Comparison of ENCODE assay signal across 18 cellular contexts in the genomic region with DNA sequence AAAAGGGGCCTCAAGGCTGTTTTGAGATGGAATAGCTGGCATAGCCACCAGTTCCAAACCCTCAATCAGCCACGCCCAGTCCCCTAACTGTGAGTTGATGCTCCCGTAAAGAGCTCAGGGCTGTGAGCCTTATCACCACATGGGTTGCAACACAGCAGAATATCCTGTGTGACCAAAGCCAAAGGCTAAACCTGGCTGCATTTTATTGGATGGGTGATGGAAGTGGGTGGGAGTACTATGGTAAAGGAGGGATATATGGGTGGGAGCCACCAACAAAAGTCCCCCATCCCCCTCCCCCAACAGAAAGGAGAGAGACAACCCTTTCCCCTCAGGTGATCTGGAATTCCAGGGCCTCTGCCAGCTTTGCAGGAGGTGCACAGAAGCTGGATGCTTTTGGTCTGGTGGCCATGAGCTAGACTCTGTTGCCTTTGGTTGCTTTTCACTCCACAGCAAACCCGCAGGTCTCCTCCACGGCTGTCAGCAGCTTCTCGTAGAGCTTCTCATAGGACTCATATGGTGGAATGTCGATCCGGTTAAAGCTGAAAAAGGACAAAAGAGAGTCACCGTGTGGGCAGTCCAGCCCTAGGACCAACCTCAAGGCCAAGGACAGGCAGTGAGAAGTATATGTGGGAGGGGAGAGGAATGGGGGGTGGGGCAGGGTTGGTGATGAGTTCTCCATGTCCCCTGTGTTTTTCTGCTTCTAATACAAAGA.
DNase-seq lines count a peak whose midpoint lies in the region; ATAC-seq and TF ChIP-seq lines count a peak whose summit lies in the region.
"Had no signal": no experiment of that assay in that cellular context is flagged by ENCODE, and none has a peak within 500 bp of the region (broad histone marks: within the 10 kb centered on the region; RNA-seq: fewer than 3 reads in every experiment).

No MANE protein-coding gene starts in this region.

- intact Hi-C loops in Panc1 (cut with micrococcal nuclease; ENCODE audit: unreplicated experiment) = no loop called here
- intact Hi-C loops in testis (cut with DNase I; ENCODE audit: low total_unique reads) = no loop called here
- intact Hi-C loops in Calu3 (cut with micrococcal nuclease; ENCODE audit: unreplicated experiment) = no loop called here

- CTCF ChIA-PET in Panc1 (lab: Charles Lee) = no interaction called here
- CTCF ChIA-PET in Calu3 (lab: Charles Lee) = no interaction called here

- TF ChIP-seq CTCF in Panc1 (IDR thresholded peaks at IDR 0.05) (no peak), chondrocyte (IDR thresholded peaks at IDR 0.05) (no peak), testis (IDR thresholded peaks at IDR 0.05) (no peak), Calu3 (IDR thresholded peaks at IDR 0.05; ENCODE audit: unreplicated experiment) (no peak)

- POLR2A ChIA-PET in Panc1 (lab: Charles Lee) = no interaction called here

- H3K4me3 Mint-ChIP-seq in chondrocyte (ENCODE audit: unreplicated experiment) = no peak overlapping the region
- no peak overlapping the region for H3K4me3 Mint-ChIP-seq in Calu3 (ENCODE audit: low read depth, unreplicated experiment)
- H3K4me3 Mint-ChIP-seq: CD8-positive, alpha-beta memory T cell; T-helper 1 cell treated with Interleukin-12 subunit alpha and Interleukin-12 subunit beta and Interleukin-4 antibody, amounts not matched to agents 30 μg/mL and 1 μg/mL, for 36 hours had no signal

- H3K4me3 ChIP-seq in Panc1 (ENCODE audit: low read depth in 2 of 2, low read length in 2 of 2) = no peak overlapping the region
- no peak overlapping the region for H3K4me3 ChIP-seq in testis

- no peaks in the 10 kb centered on the region for H3K9me3 ChIP-seq in Panc1 (ENCODE audit: control insufficient read depth, insufficient read depth, low read depth, low read length)
- no peaks in the 10 kb centered on the region for H3K9me3 ChIP-seq in testis

- no peaks in the 10 kb centered on the region for H3K27me3 ChIP-seq in Panc1 (ENCODE audit: control insufficient read depth, insufficient read depth, low read length)
- H3K27me3 ChIP-seq in testis = no peaks in the 10 kb centered on the region

- ATAC-seq in Panc1 (0 out of 2 replicates have a peak, but pooled peaks have one; percentile 19), HG02623 (IDR thresholded peaks at IDR 0.05; ENCODE audit: unreplicated experiment) (no peak)

- H3K27me3 Mint-ChIP-seq in chondrocyte (ENCODE audit: low read depth) (no peaks in the 10 kb centered on the region), Calu3 (ENCODE audit: unreplicated experiment) (no peaks in the 10 kb centered on the region)
- H3K27me3 Mint-ChIP-seq: CD8-positive, alpha-beta memory T cell; progenitor cell of endocrine pancreas had no signal

- H3K27ac Mint-ChIP-seq in chondrocyte (ENCODE audit: unreplicated experiment) (peak overlapping the region; percentile 83), Calu3 (ENCODE audit: unreplicated experiment) (no peak overlapping the region)

- H3K36me3 ChIP-seq in Panc1 (ENCODE audit: control insufficient read depth, insufficient read depth, low read length) (peaks cover 14% of the 10 kb centered on the region), testis (ENCODE audit: low read depth, missing control alignments) (no peaks in the 10 kb centered on the region)

- WGBS in testis, 2 donors = 78 to 81% methylated on average over 8 of the region's 8 CpGs

- DNase-seq in Panc1 (ENCODE audit: low read depth, low spot score) (no peak), chondrocyte (ENCODE audit: low spot score) (no peak), mesenteric fat pad (ENCODE audit: low spot score) (peak; percentile 41), testis (peak; percentile 12), GF-D8 (lab: John Stamatoyannopoulos, UW) (no peak), Calu3 (no peak), A172 (ENCODE audit: low spot score) (no peak)
- DNase-seq: activated CD4-positive, alpha-beta T cell treated with anti-CD3 and anti-CD28 coated beads, Interleukin-2, amount 50 U/mL, for 4 hours; activated gamma-delta T cell; CD8-positive, alpha-beta memory T cell; cerebellar nuclear complex; mesendoderm; NCI-H1436; stimulated activated CD4-positive, alpha-beta T cell treated with anti-CD3 and anti-CD28 coated beads, Interleukin-4, amount 100 ng/mL, for 4 hours; stimulated activated naive CD4-positive, alpha-beta T cell treated with Interleukin-2 at 50 U/mL for 16 hours had no signal

- H3K9me3 Mint-ChIP-seq in chondrocyte (ENCODE audit: low read depth) = no peaks in the 10 kb centered on the region
- no peaks in the 10 kb centered on the region for H3K9me3 Mint-ChIP-seq in Calu3 (ENCODE audit: low read depth, unreplicated experiment)
- H3K9me3 Mint-ChIP-seq: CD8-positive, alpha-beta memory T cell; T-helper 1 cell treated with Interleukin-12 subunit alpha and Interleukin-12 subunit beta and Interleukin-4 antibody, amounts not matched to agents 30 μg/mL and 1 μg/mL, for 36 hours had no signal

- BruUV-seq in Panc1 (replicated peaks; lab: Mats Ljungman, UMichigan) (no TSS peak), Calu3 (replicated peaks; lab: Mats Ljungman, UMichigan) (no TSS peak)

- H3K36me3 Mint-ChIP-seq in chondrocyte (ENCODE audit: low read depth) (peaks cover 45% of the 10 kb centered on the region), Calu3 (ENCODE audit: insufficient read depth, unreplicated experiment) (peaks cover 33% of the 10 kb centered on the region)

- H3K27ac ChIP-seq in Panc1 (ENCODE audit: low read length) = 0 out of 2 replicates have a peak overlapping the region, but pooled peaks have one; percentile 4
- H3K27ac ChIP-seq in testis = peak overlapping the region; percentile 15 to 86

- TF ChIP-seq POLR2A in testis (IDR thresholded peaks at IDR 0.05) = no peak

- H3K4me1 Mint-ChIP-seq in chondrocyte (ENCODE audit: low read depth) (peaks cover 47% of the 10 kb centered on the region), Calu3 (ENCODE audit: low read depth, unreplicated experiment) (no peaks in the 10 kb centered on the region)
- H3K4me1 Mint-ChIP-seq: CD8-positive, alpha-beta memory T cell had no signal

- in situ Hi-C loops in Panc1 (cut with HindIII; ENCODE audit: low pct_unique_long_range_greater_than_20kb, low sequenced_read_pairs) = no loop called here

- H3K4me1 ChIP-seq in Panc1 (ENCODE audit: control insufficient read depth, insufficient read depth, low read length) = peaks cover 10% of the 10 kb centered on the region
- peaks cover 13% of the 10 kb centered on the region for H3K4me1 ChIP-seq in testis

Comparison
In these comparisons a context has a peak if more than half of its experiments do, and no peak if none do; other contexts are left out.
1. DNase-seq: peak in mesenteric fat pad (single experiment) and testis (single experiment); none in Panc1 (single experiment), chondrocyte (single experiment), GF-D8 (single experiment), Calu3 (single experiment) and A172 (single experiment).